2 cellular contexts compared by ENCODE assay signal in the genomic region with DNA sequence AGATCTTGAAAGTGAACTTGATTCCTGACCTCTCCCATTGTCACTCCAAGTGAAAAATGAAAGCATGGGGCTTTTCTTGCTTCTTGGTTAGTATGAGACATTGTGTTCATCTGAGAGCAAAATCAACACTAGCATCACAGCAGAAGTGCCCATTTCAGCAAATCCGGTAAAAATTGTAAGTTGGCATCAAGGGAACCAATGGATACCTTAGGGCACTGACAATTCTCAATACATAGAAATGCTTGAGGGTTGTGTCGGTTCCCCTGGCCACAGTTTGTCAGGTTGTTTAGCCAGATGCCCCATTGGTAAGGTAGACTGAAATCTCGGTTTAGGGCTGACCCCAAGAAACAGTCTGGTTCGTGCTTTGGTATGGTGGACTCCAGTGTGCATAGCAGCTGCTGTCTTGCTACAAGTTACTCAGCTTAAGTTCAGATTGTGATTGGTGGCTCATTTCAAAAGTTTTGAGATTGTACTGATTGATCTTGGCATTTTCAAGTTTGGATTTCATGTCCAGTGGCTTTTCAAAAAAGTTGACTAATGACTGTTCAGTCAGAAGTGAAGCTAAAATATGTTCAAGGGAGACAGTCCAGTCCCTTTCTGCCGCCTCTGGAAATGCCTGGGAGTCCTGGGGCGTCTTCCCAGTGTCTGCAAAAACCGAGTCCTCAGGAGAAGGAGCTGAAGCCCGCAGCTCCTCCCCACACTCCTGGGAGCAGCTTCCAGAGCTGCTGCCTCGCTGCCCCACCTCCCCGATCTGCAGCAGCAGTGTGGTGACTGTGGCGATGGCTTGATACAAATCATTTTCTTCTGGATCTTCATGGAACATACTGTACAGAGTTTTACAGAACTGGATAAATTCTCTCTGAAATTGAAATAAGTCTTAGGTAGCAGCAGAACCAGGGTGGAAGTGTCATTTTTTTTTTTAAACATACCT.
TF ChIP-seq lines count a peak whose summit lies in the region.

No MANE protein-coding gene starts in this region.

TF ChIP-seq in A549, 52 proteins besides CTCF, POLR2A, EP300 and RAD21 (continued from another document and continues in another):
- TF ChIP-seq, protein P1, sequence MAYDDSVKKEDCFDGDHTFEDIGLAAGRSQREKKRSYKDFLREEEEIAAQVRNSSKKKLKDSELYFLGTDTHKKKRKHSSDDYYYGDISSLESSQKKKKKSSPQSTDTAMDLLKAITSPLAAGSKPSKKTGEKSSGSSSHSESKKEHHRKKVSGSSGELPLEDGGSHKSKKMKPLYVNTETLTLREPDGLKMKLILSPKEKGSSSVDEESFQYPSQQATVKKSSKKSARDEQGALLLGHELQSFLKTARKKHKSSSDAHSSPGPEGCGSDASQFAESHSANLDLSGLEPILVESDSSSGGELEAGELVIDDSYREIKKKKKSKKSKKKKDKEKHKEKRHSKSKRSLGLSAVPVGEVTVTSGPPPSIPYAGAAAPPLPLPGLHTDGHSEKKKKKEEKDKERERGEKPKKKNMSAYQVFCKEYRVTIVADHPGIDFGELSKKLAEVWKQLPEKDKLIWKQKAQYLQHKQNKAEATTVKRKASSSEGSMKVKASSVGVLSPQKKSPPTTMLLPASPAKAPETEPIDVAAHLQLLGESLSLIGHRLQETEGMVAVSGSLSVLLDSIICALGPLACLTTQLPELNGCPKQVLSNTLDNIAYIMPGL (CRISPR knock-in tag; IDR thresholded peaks at IDR 0.05; ENCODE audit: borderline replicate concordance), result no peak
- TF ChIP-seq, protein P2, sequence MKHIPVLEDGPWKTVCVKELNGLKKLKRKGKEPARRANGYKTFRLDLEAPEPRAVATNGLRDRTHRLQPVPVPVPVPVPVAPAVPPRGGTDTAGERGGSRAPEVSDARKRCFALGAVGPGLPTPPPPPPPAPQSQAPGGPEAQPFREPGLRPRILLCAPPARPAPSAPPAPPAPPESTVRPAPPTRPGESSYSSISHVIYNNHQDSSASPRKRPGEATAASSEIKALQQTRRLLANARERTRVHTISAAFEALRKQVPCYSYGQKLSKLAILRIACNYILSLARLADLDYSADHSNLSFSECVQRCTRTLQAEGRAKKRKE (CRISPR knock-in tag; IDR thresholded peaks at IDR 0.05; ENCODE audit: low read depth), result no peak
- TF ChIP-seq HDAC2 (IDR thresholded peaks at IDR 0.05) (no peak), HOXB5 (CRISPR knock-in tag; IDR thresholded peaks at IDR 0.05) (no peak), RFX5 (IDR thresholded peaks at IDR 0.05) (no peak), KDM1A (IDR thresholded peaks at IDR 0.05; ENCODE audit: low read depth) (no peak), ZNF302 (CRISPR knock-in tag; IDR thresholded peaks at IDR 0.05) (no peak), HOXB13 (CRISPR knock-in tag; IDR thresholded peaks at IDR 0.05; ENCODE audit: low read depth) (no peak), RNF2 (IDR thresholded peaks at IDR 0.05; ENCODE audit: borderline replicate concordance, low read depth) (no peak), MAFK (IDR thresholded peaks at IDR 0.05; ENCODE audit: partially characterized antibody) (no peak), GATA3 (IDR thresholded peaks at IDR 0.05; ENCODE audit: borderline replicate concordance) (no peak), RCOR1 (IDR thresholded peaks at IDR 0.05; ENCODE audit: low read depth, low read length) (no peak), ESRRA (IDR thresholded peaks at IDR 0.05; ENCODE audit: borderline replicate concordance, low read length) (no peak), POLR2AphosphoS2 (conservative IDR thresholded peaks at IDR 0.05; ENCODE audit: low read length) (peak; percentile 76; the same call in 1 of the 2 replicates), ZFP36 (IDR thresholded peaks at IDR 0.05; ENCODE audit: borderline replicate concordance, partially characterized antibody) (no peak), KDM5A (IDR thresholded peaks at IDR 0.05) (no peak), EHF (CRISPR knock-in tag; IDR thresholded peaks at IDR 0.05) (no peak), TFCP2L1 (CRISPR knock-in tag; IDR thresholded peaks at IDR 0.05) (peak; percentile 44; the same call in 1 of the 2 replicates), SMC3 (IDR thresholded peaks at IDR 0.05) (no peak), JUNB (IDR thresholded peaks at IDR 0.05) (no peak), BHLHE40 (IDR thresholded peaks at IDR 0.05; ENCODE audit: low read depth, low read length) (no peak), CBX2 (IDR thresholded peaks at IDR 0.05; ENCODE audit: borderline replicate concordance, low read depth) (no peak), SREBF2 (IDR thresholded peaks at IDR 0.05) (no peak), FOSL2 (IDR thresholded peaks at IDR 0.05) (no peak), FOSL2 (CRISPR knock-in tag; IDR thresholded peaks at IDR 0.05) (no peak), MAZ (IDR thresholded peaks at IDR 0.05; ENCODE audit: borderline replicate concordance, low read depth, low read length) (no peak), HEYL (CRISPR knock-in tag; IDR thresholded peaks at IDR 0.05) (no peak), PHF8 (IDR thresholded peaks at IDR 0.05; ENCODE audit: borderline replicate concordance, low read depth) (no peak), JUN (IDR thresholded peaks at IDR 0.05) (peak in 1 of 2 experiments; percentile 49; a peak in 3 of 5 replicates)
- TF ChIP-seq, protein P3, sequence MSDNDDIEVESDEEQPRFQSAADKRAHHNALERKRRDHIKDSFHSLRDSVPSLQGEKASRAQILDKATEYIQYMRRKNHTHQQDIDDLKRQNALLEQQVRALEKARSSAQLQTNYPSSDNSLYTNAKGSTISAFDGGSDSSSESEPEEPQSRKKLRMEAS (IDR thresholded peaks at IDR 0.05), result no peak
- TF ChIP-seq, protein P4, sequence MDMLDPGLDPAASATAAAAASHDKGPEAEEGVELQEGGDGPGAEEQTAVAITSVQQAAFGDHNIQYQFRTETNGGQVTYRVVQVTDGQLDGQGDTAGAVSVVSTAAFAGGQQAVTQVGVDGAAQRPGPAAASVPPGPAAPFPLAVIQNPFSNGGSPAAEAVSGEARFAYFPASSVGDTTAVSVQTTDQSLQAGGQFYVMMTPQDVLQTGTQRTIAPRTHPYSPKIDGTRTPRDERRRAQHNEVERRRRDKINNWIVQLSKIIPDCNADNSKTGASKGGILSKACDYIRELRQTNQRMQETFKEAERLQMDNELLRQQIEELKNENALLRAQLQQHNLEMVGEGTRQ (IDR thresholded peaks at IDR 0.05), result no peak
- TF ChIP-seq, protein P5, sequence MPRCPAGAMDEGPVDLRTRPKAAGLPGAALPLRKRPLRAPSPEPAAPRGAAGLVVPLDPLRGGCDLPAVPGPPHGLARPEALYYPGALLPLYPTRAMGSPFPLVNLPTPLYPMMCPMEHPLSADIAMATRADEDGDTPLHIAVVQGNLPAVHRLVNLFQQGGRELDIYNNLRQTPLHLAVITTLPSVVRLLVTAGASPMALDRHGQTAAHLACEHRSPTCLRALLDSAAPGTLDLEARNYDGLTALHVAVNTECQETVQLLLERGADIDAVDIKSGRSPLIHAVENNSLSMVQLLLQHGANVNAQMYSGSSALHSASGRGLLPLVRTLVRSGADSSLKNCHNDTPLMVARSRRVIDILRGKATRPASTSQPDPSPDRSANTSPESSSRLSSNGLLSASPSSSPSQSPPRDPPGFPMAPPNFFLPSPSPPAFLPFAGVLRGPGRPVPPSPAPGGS (IDR thresholded peaks at IDR 0.05), result peak; percentile 46; the same call in 2 of the 3 replicates
- TF ChIP-seq, protein P6, sequence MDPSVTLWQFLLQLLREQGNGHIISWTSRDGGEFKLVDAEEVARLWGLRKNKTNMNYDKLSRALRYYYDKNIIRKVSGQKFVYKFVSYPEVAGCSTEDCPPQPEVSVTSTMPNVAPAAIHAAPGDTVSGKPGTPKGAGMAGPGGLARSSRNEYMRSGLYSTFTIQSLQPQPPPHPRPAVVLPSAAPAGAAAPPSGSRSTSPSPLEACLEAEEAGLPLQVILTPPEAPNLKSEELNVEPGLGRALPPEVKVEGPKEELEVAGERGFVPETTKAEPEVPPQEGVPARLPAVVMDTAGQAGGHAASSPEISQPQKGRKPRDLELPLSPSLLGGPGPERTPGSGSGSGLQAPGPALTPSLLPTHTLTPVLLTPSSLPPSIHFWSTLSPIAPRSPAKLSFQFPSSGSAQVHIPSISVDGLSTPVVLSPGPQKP (IDR thresholded peaks at IDR 0.05; ENCODE audit: low read depth, low read length), result no peak

TF ChIP-seq in endothelial cell of umbilical vein, 7 proteins besides CTCF, POLR2A, EP300 and RAD21 (continued from another document):
- TF ChIP-seq, protein P3 (IDR thresholded peaks at IDR 0.05; ENCODE audit: insufficient read depth, insufficient read length), result no peak
- TF ChIP-seq EZH2 (IDR thresholded peaks at IDR 0.05; ENCODE audit: borderline replicate concordance, low read depth, low read length, severe bottlenecking), result no peak
